ENCODE assay signal across 22 cellular contexts in the genomic region with DNA sequence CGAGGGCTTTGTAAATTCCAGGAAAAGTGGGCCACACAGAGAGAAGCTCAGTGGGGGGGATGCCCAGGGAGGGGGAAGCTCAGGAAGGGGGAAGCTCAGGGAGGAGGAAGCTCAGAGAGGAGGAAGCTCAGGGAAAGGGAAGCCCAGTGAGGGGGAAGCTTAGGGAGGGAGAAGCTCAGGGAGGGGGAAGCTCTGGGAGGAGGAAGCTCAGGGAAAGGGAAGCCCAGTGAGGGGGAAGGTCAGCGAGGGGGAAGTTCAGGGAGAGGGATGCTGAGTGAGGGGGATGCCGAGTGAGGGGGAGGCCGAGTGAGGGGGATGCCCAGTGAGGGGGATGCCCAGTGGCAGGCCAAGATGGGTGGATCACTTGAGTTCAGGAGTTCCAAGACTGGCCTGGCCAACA. TPM values are rescaled to one million over a fixed set of nuclear protein-coding genes. Genes with fewer than 3 reads are reported as not detected.
A peak's percentile ranks its signal among the peaks of the same experiment; 100 is the strongest.
DNase-seq lines count a peak whose midpoint lies in the region; ATAC-seq and TF ChIP-seq lines count a peak whose summit lies in the region.
"Had no signal": no experiment of that assay in that cellular context is flagged by ENCODE, and none has a peak within 500 bp of the region (broad histone marks: within the 10 kb centered on the region; RNA-seq: fewer than 3 reads in every experiment).

No MANE protein-coding gene starts in this region.

- peak overlapping the region in 1 of 3 donors; percentile 79 for H3K9ac ChIP-seq in skeletal muscle tissue (ENCODE audit: low read depth in 1 of 3, low read length in 3 of 3)

- H3K27ac ChIP-seq in Peyer's patch: no peak overlapping the region
- H3K27ac ChIP-seq in left lung: no peak overlapping the region
- peak overlapping the region; percentile 66 for H3K27ac ChIP-seq in skeletal muscle tissue (ENCODE audit: low read depth, low read length)
- H3K27ac ChIP-seq: 22Rv1, ovary, upper lobe of left lung had no signal

- intact Hi-C loops in left lung (cut with DNase I): no loop called here

- peak; percentile 43 for ATAC-seq in left lung
- ATAC-seq in GM19395 (IDR thresholded peaks at IDR 0.05; ENCODE audit: unreplicated experiment): no peak
- ATAC-seq in HG02678 (IDR thresholded peaks at IDR 0.05; ENCODE audit: unreplicated experiment): no peak
- ATAC-seq: GM12878 had no signal

- no peak for TF ChIP-seq POLR2A in Peyer's patch (IDR thresholded peaks at IDR 0.05)

- DNase-seq in SKM-1 treated with dmso at 0.1 percent for 144 hours (lab: John Stamatoyannopoulos, UW; ENCODE audit: unreplicated experiment) (peak; percentile 39), SKM-1 (lab: John Stamatoyannopoulos, UW; ENCODE audit: unreplicated experiment) (no peak), Peyer's patch (peak in 2 of 3 donors; percentile 18 to 36), left lung (peak in 1 of 2 donors; percentile 52), cerebellar cortex (ENCODE audit: low spot score) (no peak)
- DNase-seq: activated CD4-positive, alpha-beta memory T cell treated with anti-CD3 and anti-CD28 coated beads, Interleukin-2, amount 10 ng/mL, durations not matched to agents 7 days and 5 days; activated naive CD4-positive, alpha-beta T cell treated with anti-CD3 and anti-CD28 coated beads, Interleukin-2, amount 10 ng/mL, durations not matched to agents 7 days and 5 days; activated T-cell treated with anti-CD3 and anti-CD28 coated beads, Interleukin-2, amount 50 U/mL, for 1 hour; anterior cingulate cortex; central memory CD4-positive, alpha-beta T cell; GF-D8; MM.1S; NCI-H187; RPMI8226 had no signal

- H3K4me1 ChIP-seq in Peyer's patch (no peaks in the 10 kb centered on the region), left lung (peaks cover 0 to 8% of the 10 kb centered on the region in 2 donors), skeletal muscle tissue (ENCODE audit: control insufficient read depth in 3 of 3, insufficient read depth in 3 of 3, low read length in 3 of 3) (peaks cover 16 to 45% (median 42%) of the 10 kb centered on the region in 3 donors)
- H3K4me1 ChIP-seq: HAP-1 had no signal

- no peak for TF ChIP-seq CTCF in Peyer's patch (IDR thresholded peaks at IDR 0.05)
- no peak for TF ChIP-seq CTCF in left lung (IDR thresholded peaks at IDR 0.05)

- H3K4me3 ChIP-seq in Peyer's patch (no peak overlapping the region), left lung (no peak overlapping the region), skeletal muscle tissue (ENCODE audit: low read length in 3 of 3) (no peak overlapping the region)
- H3K4me3 ChIP-seq: GM12878, HAP-1, ovary, upper lobe of left lung had no signal

- H3K9me3 ChIP-seq in Peyer's patch (peaks cover 0 to 9% (median 2%) of the 10 kb centered on the region in 4 donors), left lung (peaks cover 0 to 6% of the 10 kb centered on the region in 2 donors), skeletal muscle tissue (ENCODE audit: control insufficient read depth in 3 of 3, low read length in 3 of 3) (peaks cover 0 to 4% (median 0%) of the 10 kb centered on the region in 3 donors)
- H3K9me3 ChIP-seq: HAP-1 had no signal

- no peaks in the 10 kb centered on the region for H3K36me3 ChIP-seq in Peyer's patch
- H3K36me3 ChIP-seq in left lung: no peaks in the 10 kb centered on the region
- peaks cover 7 to 20% (median 20%) of the 10 kb centered on the region in 3 donors for H3K36me3 ChIP-seq in skeletal muscle tissue (ENCODE audit: control insufficient read depth in 3 of 3, insufficient read depth in 3 of 3, low read length in 3 of 3)
- H3K36me3 ChIP-seq: HAP-1, ovary, upper lobe of left lung had no signal

- H3K27me3 ChIP-seq in Peyer's patch (no peaks in the 10 kb centered on the region), left lung (peaks cover 0 to 67% of the 10 kb centered on the region in 2 donors), skeletal muscle tissue (ENCODE audit: control insufficient read depth in 3 of 3, insufficient read depth in 3 of 3, low read length in 3 of 3) (peaks cover 0 to 4% (median 0%) of the 10 kb centered on the region in 3 donors)
- H3K27me3 ChIP-seq: ovary, upper lobe of left lung had no signal

RNA-seq across cellular contexts. Expression of a gene that starts 0.8 kb away (rescaled TPM):
- total RNA-seq in Peyer's patch (not detected), left lung (not detected), skeletal muscle tissue (35.5 TPM)
- total RNA-seq: activated CD4-positive, alpha-beta memory T cell treated with anti-CD3 and anti-CD28 coated beads, Interleukin-2, amount 10 ng/mL, durations not matched to agents 7 days and 5 days; GM12878; ovary; upper lobe of left lung had no signal

RNA-seq across cellular contexts. Expression of a gene that starts 11.7 kb away (rescaled TPM):
- total RNA-seq in Peyer's patch (10 to 100 TPM in 3 of 4 donors, 1 to 10 TPM in 1; 8.6 to 31.4 (median 13.4) TPM), left lung (1 to 10 TPM; 3.7 to 3.8 TPM), skeletal muscle tissue (3.7 TPM)

RNA-seq across cellular contexts. Expression of a gene that starts 11.8 kb away (rescaled TPM):
- 10 to 100 TPM; 33.0 to 51.8 (median 44.1) TPM for total RNA-seq in Peyer's patch
- total RNA-seq in left lung: 10 to 100 TPM; 67.4 to 71.1 TPM
- total RNA-seq in skeletal muscle tissue: 204 TPM

RNA-seq across cellular contexts. Expression of a gene that starts 12.7 kb away (rescaled TPM):
- total RNA-seq in Peyer's patch (not detected), left lung (not detected), skeletal muscle tissue (32.9 TPM)
- total RNA-seq: activated CD4-positive, alpha-beta memory T cell treated with anti-CD3 and anti-CD28 coated beads, Interleukin-2, amount 10 ng/mL, durations not matched to agents 7 days and 5 days; GM12878; upper lobe of left lung had no signal

RNA-seq across cellular contexts. Expression of a gene that starts 18.5 kb away (rescaled TPM):
- total RNA-seq in Peyer's patch (not detected), left lung (not detected), skeletal muscle tissue (1.0 TPM)
- total RNA-seq: activated CD4-positive, alpha-beta memory T cell treated with anti-CD3 and anti-CD28 coated beads, Interleukin-2, amount 10 ng/mL, durations not matched to agents 7 days and 5 days; GM12878; upper lobe of left lung had no signal

Comparison
In these comparisons a context has a peak if more than half of its experiments do, and no peak if none do; other contexts are left out.
1. DNase-seq: peak in SKM-1 treated with dmso at 0.1 percent for 144 hours (single experiment) and Peyer's patch (2 of 3); none in SKM-1 (single experiment) and cerebellar cortex (single experiment).
2. RNA of a gene that starts 0.8 kb away (total RNA-seq): 35.5 TPM in skeletal muscle tissue (single experiment); not detected in left lung and not detected in Peyer's patch; every median in the first group is over 10 times any median in the second.